8 cellular contexts compared by ENCODE assay signal in the genomic region with DNA sequence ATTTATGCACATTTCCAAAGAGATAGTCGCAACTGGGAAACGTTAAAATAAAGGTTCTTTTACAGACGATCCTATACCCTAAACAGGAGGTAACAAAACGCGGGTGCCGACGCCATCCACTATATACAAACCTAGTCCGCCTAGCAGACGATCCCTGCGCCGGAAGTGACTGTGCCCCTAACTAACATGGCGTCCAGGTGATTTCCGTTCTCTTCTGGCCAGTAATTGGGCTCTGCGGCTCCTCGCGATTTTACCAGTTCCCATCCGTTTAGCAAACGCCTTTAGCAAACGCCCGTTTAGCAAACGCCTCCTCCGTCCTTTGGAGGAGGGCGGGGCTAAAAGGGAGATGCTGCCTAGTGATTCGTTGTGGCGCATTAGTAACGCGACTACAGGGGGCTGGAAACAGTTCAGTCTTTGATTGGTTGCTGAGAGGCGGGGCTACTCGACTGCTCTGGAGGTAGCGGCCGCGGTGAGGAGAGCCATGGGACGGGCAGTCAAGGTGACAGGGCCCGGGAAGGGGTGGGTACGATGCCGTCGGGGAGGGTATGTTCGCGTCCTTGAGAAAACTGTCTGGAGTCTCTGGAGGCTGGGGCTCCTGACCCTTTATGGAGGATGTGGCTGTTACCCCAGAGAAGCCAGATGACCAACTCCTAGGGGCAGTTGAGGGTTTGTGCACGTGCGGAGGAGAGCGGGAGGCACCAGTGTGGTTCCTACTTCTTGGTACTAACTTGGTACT. TPM values are rescaled to one million over a fixed set of nuclear protein-coding genes. Genes with fewer than 3 reads are reported as not detected.
DNase-seq lines count a peak whose midpoint lies in the region; ATAC-seq and TF ChIP-seq lines count a peak whose summit lies in the region.

TSS of gene LYRM7 (plus strand) at position 405 of the 736 bp plus-strand sequence. CDS start at position 482, 77 bp downstream.

- peaks cover 10% of the 10 kb centered on the region for H3K36me3 Mint-ChIP-seq in T-helper 1 cell treated with Interleukin-12 subunit alpha and Interleukin-12 subunit beta and Interleukin-4 antibody, amounts not matched to agents 30 μg/mL and 1 μg/mL, for 36 hours (ENCODE audit: low read depth)
- no peaks in the 10 kb centered on the region for H3K36me3 Mint-ChIP-seq in progenitor cell of endocrine pancreas (ENCODE audit: insufficient read depth)

- TF ChIP-seq CTCF in GM13977 (IDR thresholded peaks at IDR 0.05; ENCODE audit: extremely low read depth, insufficient read depth, missing control alignments): no peak
- TF ChIP-seq CTCF in left ventricle myocardium inferior (IDR thresholded peaks at IDR 0.05; ENCODE audit: borderline replicate concordance): no peak
- peak; percentile 15 for TF ChIP-seq CTCF in progenitor cell of endocrine pancreas (IDR thresholded peaks at IDR 0.05; ENCODE audit: unreplicated experiment)

- H3K4me3 ChIP-seq in left ventricle myocardium inferior (peak within 1 kb of the TSS; percentile 76), urinary bladder (ENCODE audit: low read depth, low read length) (peak within 1 kb of the TSS; percentile 57)

- no peaks in the 10 kb centered on the region for H3K27me3 Mint-ChIP-seq in T-helper 1 cell treated with Interleukin-12 subunit alpha and Interleukin-12 subunit beta and Interleukin-4 antibody, amounts not matched to agents 30 μg/mL and 1 μg/mL, for 36 hours (ENCODE audit: low read depth)
- H3K27me3 Mint-ChIP-seq in progenitor cell of endocrine pancreas: no peaks in the 10 kb centered on the region

- DNase-seq in GM13977 (ENCODE audit: low spot score): peak; percentile 88
- peak; percentile 99 for DNase-seq in NCI-H1694 (lab: John Stamatoyannopoulos, UW)
- DNase-seq in amygdala (lab: John Stamatoyannopoulos, UW): peak; percentile 39 to 99 (median 95)
- peak; percentile 95 for DNase-seq in left ventricle myocardium inferior
- peak; percentile 88 for DNase-seq in progenitor cell of endocrine pancreas (ENCODE audit: low spot score, unreplicated experiment)

- H3K27ac ChIP-seq in left ventricle myocardium inferior (replicated peaks) (peak within 1 kb of the TSS; percentile 87), urinary bladder (ENCODE audit: low read depth) (no peak within 1 kb of the TSS)

- no peaks in the 10 kb centered on the region for H3K9me3 ChIP-seq in left ventricle myocardium inferior (replicated peaks)

- under 1% methylated on average over 42 of the region's 42 CpGs for WGBS in urinary bladder

- no peaks in the 10 kb centered on the region for H3K27me3 ChIP-seq in left ventricle myocardium inferior (ENCODE audit: low read depth)

- H3K9me3 Mint-ChIP-seq in T-helper 1 cell treated with Interleukin-12 subunit alpha and Interleukin-12 subunit beta and Interleukin-4 antibody, amounts not matched to agents 30 μg/mL and 1 μg/mL, for 36 hours: no peaks in the 10 kb centered on the region
- no peaks in the 10 kb centered on the region for H3K9me3 Mint-ChIP-seq in progenitor cell of endocrine pancreas (ENCODE audit: low read depth)

- peak; percentile 95 for ATAC-seq in HG02884 (IDR thresholded peaks at IDR 0.05; ENCODE audit: unreplicated experiment)

- peaks cover 27% of the 10 kb centered on the region for H3K4me1 ChIP-seq in left ventricle myocardium inferior
- H3K4me1 ChIP-seq in urinary bladder (ENCODE audit: insufficient read depth): no peaks in the 10 kb centered on the region

- intact Hi-C loops in left ventricle myocardium inferior (cut with micrococcal nuclease): loop anchor here (5.0 kb wide), 1 partner anchor 247 kb away; no protein-coding TSS in a partner anchor

- peak within 1 kb of the TSS; percentile 95 for H3K27ac Mint-ChIP-seq in T-helper 1 cell treated with Interleukin-12 subunit alpha and Interleukin-12 subunit beta and Interleukin-4 antibody, amounts not matched to agents 30 μg/mL and 1 μg/mL, for 36 hours
- H3K27ac Mint-ChIP-seq in progenitor cell of endocrine pancreas: peak within 1 kb of the TSS; percentile 96

- peaks cover 48% of the 10 kb centered on the region for H3K4me1 Mint-ChIP-seq in T-helper 1 cell treated with Interleukin-12 subunit alpha and Interleukin-12 subunit beta and Interleukin-4 antibody, amounts not matched to agents 30 μg/mL and 1 μg/mL, for 36 hours (ENCODE audit: low read depth)
- H3K4me1 Mint-ChIP-seq in progenitor cell of endocrine pancreas (ENCODE audit: low read depth): peaks cover 11% of the 10 kb centered on the region

- in situ Hi-C loops in GM13977 (cut with MboI; ENCODE audit: low pct_unique_long_range_greater_than_20kb, low sequenced_read_pairs, unreplicated experiment): no loop called here

- peak within 1 kb of the TSS; percentile 96 for H3K4me3 Mint-ChIP-seq in T-helper 1 cell treated with Interleukin-12 subunit alpha and Interleukin-12 subunit beta and Interleukin-4 antibody, amounts not matched to agents 30 μg/mL and 1 μg/mL, for 36 hours
- peak within 1 kb of the TSS; percentile 93 for H3K4me3 Mint-ChIP-seq in progenitor cell of endocrine pancreas (ENCODE audit: low read depth)

- H3K36me3 ChIP-seq in left ventricle myocardium inferior (no peaks in the 10 kb centered on the region), urinary bladder (ENCODE audit: insufficient read depth) (no peaks in the 10 kb centered on the region)

RNA-seq across cellular contexts. Expression of gene LYRM7, which starts in this region (rescaled TPM):
- total RNA-seq in left ventricle myocardium inferior: 33.0 TPM
- 5.9 and 6.1 TPM in 2 replicates for total RNA-seq in progenitor cell of endocrine pancreas
- 24.1 TPM for total RNA-seq in urinary bladder
- 6.7 TPM for polyA plus RNA-seq in urinary bladder
